In genomic region chr17:48541574-48542113, GRCh38 we compare ENCODE assay signal across 1 cellular context.
TF ChIP-seq lines count a peak whose summit lies in the region.

No MANE protein-coding gene starts in this region.

TF ChIP-seq in GM12878, 131 proteins besides CTCF, POLR2A, EP300 and RAD21 (continues in another document):
- TF ChIP-seq ZBED1 (IDR thresholded peaks at IDR 0.05; ENCODE audit: borderline replicate concordance) (no peak), ZBTB11 (CRISPR knock-in tag; IDR thresholded peaks at IDR 0.05) (no peak), BCLAF1 (IDR thresholded peaks at IDR 0.05) (no peak), NBN (IDR thresholded peaks at IDR 0.05) (0 out of 2 replicates have a peak, but pooled peaks have one; percentile 18), E4F1 (IDR thresholded peaks at IDR 0.05; ENCODE audit: borderline replicate concordance, partially characterized antibody) (no peak), CEBPZ (IDR thresholded peaks at IDR 0.05; ENCODE audit: low read depth, low read length) (no peak), RELA (IDR thresholded peaks at IDR 0.05; ENCODE audit: borderline replicate concordance, partially characterized antibody) (no peak), POU2F2 (IDR thresholded peaks at IDR 0.05; ENCODE audit: borderline replicate concordance, low read depth, low read length) (0 out of 3 replicates have a peak, but pooled peaks have one; percentile 7), IKZF2 (IDR thresholded peaks at IDR 0.05) (peak; percentile 67 to 69), REST (IDR thresholded peaks at IDR 0.05; ENCODE audit: low read depth, low read length) (no peak), NFXL1 (IDR thresholded peaks at IDR 0.05; ENCODE audit: borderline replicate concordance) (no peak), TARDBP (IDR thresholded peaks at IDR 0.05; ENCODE audit: borderline replicate concordance) (no peak), POLR2AphosphoS5 (IDR thresholded peaks at IDR 0.05; ENCODE audit: low read length) (no peak; the same call in 1 of the 2 replicates), USF2 (IDR thresholded peaks at IDR 0.05; ENCODE audit: borderline replicate concordance, low read depth, low read length) (no peak), BCL3 (IDR thresholded peaks at IDR 0.05; ENCODE audit: borderline replicate concordance, insufficient read depth, low read depth, low read length, poor library complexity, severe bottlenecking) (no peak), ESRRA (IDR thresholded peaks at IDR 0.05; ENCODE audit: low read length) (no peak), YY1 (IDR thresholded peaks at IDR 0.05; ENCODE audit: low read depth, low read length) (peak; percentile 93), RELB (IDR thresholded peaks at IDR 0.05; ENCODE audit: low read depth) (peak; percentile 48), MLLT1 (IDR thresholded peaks at IDR 0.05) (peak; percentile 86), DPF2 (IDR thresholded peaks at IDR 0.05) (0 out of 2 replicates have a peak, but pooled peaks have one; percentile 0), ZNF687 (IDR thresholded peaks at IDR 0.05) (peak; percentile 37; the same call in 1 of the 2 replicates), LARP7 (IDR thresholded peaks at IDR 0.05) (peak; percentile 40; the same call in 1 of the 2 replicates), MXI1 (IDR thresholded peaks at IDR 0.05; ENCODE audit: low read depth, low read length) (no peak)
